Comparison of ENCODE assay signal across 1 cellular context in the genomic region with DNA sequence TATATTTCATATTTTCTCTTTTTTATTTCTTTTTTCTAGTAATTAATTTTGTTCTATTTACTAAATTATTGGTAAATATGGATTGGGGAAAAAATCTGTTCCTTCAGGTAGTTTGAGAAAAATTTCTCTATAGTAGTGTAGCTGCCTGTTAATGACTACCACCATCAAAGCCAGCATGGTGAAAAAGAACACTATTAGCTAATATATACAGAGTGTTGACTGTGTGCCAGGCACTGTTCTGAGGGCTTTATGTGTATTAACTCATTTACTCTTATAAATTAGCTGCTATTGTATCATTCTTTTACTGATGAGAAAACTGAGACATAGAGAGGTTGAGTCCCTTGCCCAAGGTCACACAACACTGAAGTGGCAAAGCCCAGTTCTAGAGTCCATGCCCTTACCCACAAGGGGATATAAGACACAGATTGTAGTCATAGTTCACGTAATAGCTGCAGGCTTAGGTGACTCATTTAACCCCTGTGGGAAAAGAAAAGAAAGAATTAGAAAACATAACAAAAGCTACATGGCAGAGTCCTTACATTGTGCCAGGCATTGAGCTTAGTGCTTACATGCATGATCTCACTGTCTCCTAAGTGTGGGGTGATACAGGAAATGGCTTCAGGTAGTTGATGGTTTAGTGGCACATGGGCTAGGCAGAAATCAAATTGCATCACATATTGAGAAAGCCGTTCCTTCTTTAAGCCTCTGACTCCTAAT.
TF ChIP-seq lines count a peak whose summit lies in the region.

No MANE protein-coding gene starts in this region.

TF ChIP-seq in GM23338, 12 proteins besides CTCF, POLR2A, EP300 and RAD21 (continued from another document):
- TF ChIP-seq REST (IDR thresholded peaks at IDR 0.05; ENCODE audit: unreplicated experiment) (no peak), JUNB (IDR thresholded peaks at IDR 0.05; ENCODE audit: unreplicated experiment) (no peak), ZNF331 (CRISPR knock-in tag; IDR thresholded peaks at IDR 0.05; ENCODE audit: low read depth) (no peak), STAT1 (IDR thresholded peaks at IDR 0.05; ENCODE audit: unreplicated experiment) (no peak), EZH2phosphoT487 (IDR thresholded peaks at IDR 0.05; ENCODE audit: unreplicated experiment) (no peak), CREB1 (CRISPR knock-in tag; IDR thresholded peaks at IDR 0.05; ENCODE audit: low read depth) (no peak), EZH2 (IDR thresholded peaks at IDR 0.05; ENCODE audit: low read depth, unreplicated experiment) (no peak)
- TF ChIP-seq, protein P1, sequence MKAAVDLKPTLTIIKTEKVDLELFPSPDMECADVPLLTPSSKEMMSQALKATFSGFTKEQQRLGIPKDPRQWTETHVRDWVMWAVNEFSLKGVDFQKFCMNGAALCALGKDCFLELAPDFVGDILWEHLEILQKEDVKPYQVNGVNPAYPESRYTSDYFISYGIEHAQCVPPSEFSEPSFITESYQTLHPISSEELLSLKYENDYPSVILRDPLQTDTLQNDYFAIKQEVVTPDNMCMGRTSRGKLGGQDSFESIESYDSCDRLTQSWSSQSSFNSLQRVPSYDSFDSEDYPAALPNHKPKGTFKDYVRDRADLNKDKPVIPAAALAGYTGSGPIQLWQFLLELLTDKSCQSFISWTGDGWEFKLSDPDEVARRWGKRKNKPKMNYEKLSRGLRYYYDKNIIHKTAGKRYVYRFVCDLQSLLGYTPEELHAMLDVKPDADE (IDR thresholded peaks at IDR 0.05), result no peak
TF ChIP-seq in GM23338: peak in this region for 0.
